11 cellular contexts compared by ENCODE assay signal in genomic region chrX:139890991-139891700, GRCh38. TPM values are rescaled to one million over a fixed set of nuclear protein-coding genes. Genes with fewer than 3 reads are reported as not detected.
DNase-seq lines count a peak whose midpoint lies in the region; ATAC-seq and TF ChIP-seq lines count a peak whose summit lies in the region.
"Had no signal": no experiment of that assay in that cellular context is flagged by ENCODE, and none has a peak within 500 bp of the region (broad histone marks: within the 10 kb centered on the region; RNA-seq: fewer than 3 reads in every experiment).

No MANE protein-coding gene starts in this region.

- peaks cover 7% of the 10 kb centered on the region for H3K9me3 Mint-ChIP-seq in MCF 10A (ENCODE audit: unreplicated experiment)
- H3K9me3 Mint-ChIP-seq: effector memory CD8-positive, alpha-beta T cell had no signal

- H3K36me3 ChIP-seq in breast epithelium: no peaks in the 10 kb centered on the region
- H3K36me3 ChIP-seq in RWPE2 (ENCODE audit: low read depth): no peaks in the 10 kb centered on the region
- no peaks in the 10 kb centered on the region for H3K36me3 ChIP-seq in skeletal muscle satellite cell (ENCODE audit: insufficient read depth, low read length)
- H3K36me3 ChIP-seq in colonic mucosa: no peaks in the 10 kb centered on the region
- H3K36me3 ChIP-seq: tibial nerve had no signal

- H3K27me3 ChIP-seq in breast epithelium: no peaks in the 10 kb centered on the region
- no peaks in the 10 kb centered on the region for H3K27me3 ChIP-seq in RWPE2 (ENCODE audit: insufficient read depth, poor library complexity, severe bottlenecking)
- H3K27me3 ChIP-seq in skeletal muscle satellite cell (ENCODE audit: control insufficient read depth, insufficient read depth, low read length): no peaks in the 10 kb centered on the region
- no peaks in the 10 kb centered on the region for H3K27me3 ChIP-seq in colonic mucosa
- H3K27me3 ChIP-seq: tibial nerve had no signal

- BruUV-seq in MCF 10A (replicated peaks; lab: Mats Ljungman, UMichigan): no TSS peak

- no peak for TF ChIP-seq POLR2A in breast epithelium (IDR thresholded peaks at IDR 0.05)

- ATAC-seq in RWPE2 (ENCODE audit: low read depth): peak; percentile 87
- ATAC-seq: effector memory CD8-positive, alpha-beta T cell had no signal

- no peaks in the 10 kb centered on the region for H3K27me3 Mint-ChIP-seq in MCF 10A (ENCODE audit: insufficient read depth, unreplicated experiment)
- H3K27me3 Mint-ChIP-seq: effector memory CD8-positive, alpha-beta T cell had no signal

- peak; percentile 62 for DNase-seq in MCF 10A (ENCODE audit: unreplicated experiment)
- DNase-seq in breast epithelium (ENCODE audit: low spot score in 2 of 2): no peak
- DNase-seq in RWPE2 (ENCODE audit: low spot score): no peak
- DNase-seq in epithelial cell of proximal tubule (ENCODE audit: low read depth): peak; percentile 12
- DNase-seq in occipital lobe (lab: John Stamatoyannopoulos, UW): no peak
- DNase-seq in anterior cingulate cortex (lab: John Stamatoyannopoulos, UW): no peak
- no peak for DNase-seq in colonic mucosa
- DNase-seq: effector memory CD8-positive, alpha-beta T cell; T-helper 9 cell had no signal

- peak overlapping the region; percentile 29 for H3K27ac Mint-ChIP-seq in MCF 10A (ENCODE audit: low read depth, unreplicated experiment)

- intact Hi-C loops in MCF 10A (cut with micrococcal nuclease): no loop called here
- intact Hi-C loops in breast epithelium (cut with DNase I; ENCODE audit: low total_unique reads): no loop called here
- intact Hi-C loops in colonic mucosa (cut with DNase I): no loop called here

- H3K4me1 ChIP-seq in breast epithelium: no peaks in the 10 kb centered on the region
- peaks cover 11% of the 10 kb centered on the region for H3K4me1 ChIP-seq in RWPE2 (ENCODE audit: insufficient read depth, poor library complexity, severe bottlenecking)
- peaks cover 22% of the 10 kb centered on the region for H3K4me1 ChIP-seq in skeletal muscle satellite cell (ENCODE audit: control insufficient read depth, insufficient read depth, low read length)
- H3K4me1 ChIP-seq in colonic mucosa: no peaks in the 10 kb centered on the region
- H3K4me1 ChIP-seq: tibial nerve had no signal

- H3K36me3 Mint-ChIP-seq in MCF 10A (ENCODE audit: insufficient read depth, unreplicated experiment): peaks cover 8% of the 10 kb centered on the region

- peaks cover 5% of the 10 kb centered on the region for H3K4me1 Mint-ChIP-seq in MCF 10A (ENCODE audit: insufficient read depth, unreplicated experiment)

- TF ChIP-seq CTCF in MCF 10A (IDR thresholded peaks at IDR 0.05; ENCODE audit: unreplicated experiment) (no peak), breast epithelium (IDR thresholded peaks at IDR 0.05) (no peak), RWPE2 (IDR thresholded peaks at IDR 0.05; ENCODE audit: poor library complexity, severe bottlenecking) (no peak), epithelial cell of proximal tubule (conservative IDR thresholded peaks at IDR 0.05; ENCODE audit: low read depth, low read length) (no peak), colonic mucosa (IDR thresholded peaks at IDR 0.05) (no peak)

- H3K4me3 ChIP-seq in breast epithelium: no peak overlapping the region
- H3K4me3 ChIP-seq in RWPE2 (ENCODE audit: severe bottlenecking): no peak overlapping the region
- no peak overlapping the region for H3K4me3 ChIP-seq in epithelial cell of proximal tubule (ENCODE audit: low read depth, low read length)
- no peak overlapping the region for H3K4me3 ChIP-seq in skeletal muscle satellite cell (ENCODE audit: low read length)
- H3K4me3 ChIP-seq in colonic mucosa: no peak overlapping the region
- H3K4me3 ChIP-seq: tibial nerve had no signal

- H3K27ac ChIP-seq in breast epithelium (no peak overlapping the region), RWPE2 (ENCODE audit: poor library complexity, severe bottlenecking) (peak overlapping the region; percentile 43), colonic mucosa (no peak overlapping the region)
- H3K27ac ChIP-seq: tibial nerve had no signal

- no peaks in the 10 kb centered on the region for H3K9me3 ChIP-seq in breast epithelium
- H3K9me3 ChIP-seq in RWPE2 (ENCODE audit: severe bottlenecking): no peaks in the 10 kb centered on the region
- no peaks in the 10 kb centered on the region for H3K9me3 ChIP-seq in skeletal muscle satellite cell (replicated peaks; ENCODE audit: low read length)
- no peaks in the 10 kb centered on the region for H3K9me3 ChIP-seq in colonic mucosa
- H3K9me3 ChIP-seq: tibial nerve had no signal

- POLR2A ChIA-PET in MCF 10A (lab: Yijun Ruan, JAX): no interaction called here

- H3K9ac ChIP-seq in skeletal muscle satellite cell (ENCODE audit: low read depth, low read length) (no peak overlapping the region), colonic mucosa (ENCODE audit: low read depth in 2 of 2, low read length in 2 of 2) (no peak overlapping the region)

- H3K4me2 ChIP-seq in skeletal muscle satellite cell (ENCODE audit: low read length): peak overlapping the region; percentile 69

- CTCF ChIA-PET in MCF 10A (lab: Yijun Ruan, JAX): no interaction called here

- no peak overlapping the region for H3K4me3 Mint-ChIP-seq in MCF 10A (ENCODE audit: unreplicated experiment)
- H3K4me3 Mint-ChIP-seq: effector memory CD8-positive, alpha-beta T cell had no signal

RNA-seq across cellular contexts. Expression of gene ATP11C, which starts 41.7 kb away (rescaled TPM):
- total RNA-seq in MCF 10A (2022) (19.0 and 19.5 TPM in 2 replicates), breast epithelium (10 to 100 TPM; 32.5 to 42.4 (median 34.1) TPM), epithelial cell of proximal tubule (19.2 and 19.4 TPM in 2 replicates), occipital lobe (66.0 TPM), colonic mucosa (10 to 100 TPM in 1 of 2 donors, 1 to 10 TPM in 1; 9.1 to 15.3 TPM)
- total RNA-seq in skeletal muscle satellite cell (2012; rRNA removed): 21.4 and 32.7 TPM in 2 replicates

Comparison
In these comparisons a context has a peak if more than half of its experiments do, and no peak if none do; other contexts are left out.
1. DNase-seq: peak in MCF 10A (single experiment) and epithelial cell of proximal tubule (single experiment); none in breast epithelium (0 of 2), RWPE2 (single experiment), occipital lobe (single experiment), anterior cingulate cortex (0 of 58) and colonic mucosa (single experiment).